In the genomic region with DNA sequence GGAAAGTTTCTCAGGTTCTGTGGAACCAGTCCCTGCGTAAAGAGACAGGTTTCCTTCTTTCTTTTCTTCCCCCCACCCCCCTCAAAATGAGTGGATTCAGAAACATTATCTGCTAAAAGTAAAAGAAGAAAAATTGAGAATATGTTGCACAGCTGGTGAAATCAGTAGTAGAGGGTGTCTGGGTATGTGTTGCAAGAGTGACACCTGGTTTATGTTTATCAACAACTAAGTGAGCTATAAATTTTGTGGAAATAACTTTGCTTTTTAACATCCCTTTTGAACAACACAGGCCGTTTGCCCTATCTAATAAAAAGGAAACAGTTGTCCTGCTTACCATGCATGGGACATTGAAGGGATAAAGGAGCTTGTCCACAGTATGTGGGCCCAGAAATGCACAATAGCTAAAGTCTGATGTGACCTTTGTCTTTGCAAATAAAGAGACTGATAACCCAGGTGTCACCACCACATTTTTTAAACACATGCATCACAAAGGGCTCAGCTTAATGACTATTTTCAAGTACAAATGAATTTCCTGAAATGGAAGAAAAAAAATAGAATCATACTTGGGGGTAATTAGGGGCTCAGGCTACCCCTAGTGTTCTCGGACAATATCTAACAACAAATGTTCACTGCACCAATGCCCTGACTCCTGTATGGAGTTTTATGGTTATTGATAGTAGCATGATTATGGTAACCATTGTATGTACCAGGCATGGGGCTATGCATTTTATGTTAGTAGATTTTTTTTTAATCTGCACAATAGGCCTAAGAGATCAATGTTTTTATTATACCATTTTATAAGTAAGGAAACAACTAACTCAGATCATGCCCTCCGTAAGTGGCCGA, we compare ENCODE assay signal across 1 cellular context.
A peak's percentile ranks its signal among the peaks of the same experiment; 100 is the strongest.
TF ChIP-seq lines count a peak whose summit lies in the region.

No MANE protein-coding gene starts in this region.

TF ChIP-seq in HepG2, 621 proteins besides CTCF, POLR2A, EP300 and RAD21 (continued from another document and continues in another):
- peak; percentile 93 for TF ChIP-seq FOXA3 (CRISPR knock-in tag; IDR thresholded peaks at IDR 0.05)
- no peak for TF ChIP-seq NFKB2 (CRISPR knock-in tag; IDR thresholded peaks at IDR 0.05; ENCODE audit: borderline replicate concordance)
- TF ChIP-seq MED1 (CRISPR knock-in tag; IDR thresholded peaks at IDR 0.05), result peak; percentile 94
- TF ChIP-seq, protein P1, sequence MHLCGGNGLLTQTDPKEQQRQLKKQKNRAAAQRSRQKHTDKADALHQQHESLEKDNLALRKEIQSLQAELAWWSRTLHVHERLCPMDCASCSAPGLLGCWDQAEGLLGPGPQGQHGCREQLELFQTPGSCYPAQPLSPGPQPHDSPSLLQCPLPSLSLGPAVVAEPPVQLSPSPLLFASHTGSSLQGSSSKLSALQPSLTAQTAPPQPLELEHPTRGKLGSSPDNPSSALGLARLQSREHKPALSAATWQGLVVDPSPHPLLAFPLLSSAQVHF (CRISPR knock-in tag; IDR thresholded peaks at IDR 0.05), result no peak
- TF ChIP-seq ZNF614 (CRISPR knock-in tag; IDR thresholded peaks at IDR 0.05; ENCODE audit: borderline replicate concordance), result peak; percentile 95
- TF ChIP-seq ZNF740 (CRISPR knock-in tag; IDR thresholded peaks at IDR 0.05), result 0 out of 2 replicates have a peak, but pooled peaks have one; percentile 21
- no peak for TF ChIP-seq MYC (CRISPR knock-in tag; IDR thresholded peaks at IDR 0.05; ENCODE audit: borderline replicate concordance)
- TF ChIP-seq ETV6 (CRISPR knock-in tag; conservative IDR thresholded peaks at IDR 0.05), result no peak
- TF ChIP-seq MIXL1 (CRISPR knock-in tag; IDR thresholded peaks at IDR 0.05), result peak; percentile 95
- no peak for TF ChIP-seq CSRNP2 (CRISPR knock-in tag; conservative IDR thresholded peaks at IDR 0.05; ENCODE audit: low read depth)
- TF ChIP-seq DPF2 (CRISPR knock-in tag; IDR thresholded peaks at IDR 0.05; ENCODE audit: borderline replicate concordance, low read depth), result peak; percentile 88
- TF ChIP-seq ZNF720 (CRISPR knock-in tag; IDR thresholded peaks at IDR 0.05), result no peak
- TF ChIP-seq HOXA9 (CRISPR knock-in tag; IDR thresholded peaks at IDR 0.05; ENCODE audit: borderline replicate concordance), result no peak
- no peak for TF ChIP-seq MTA3 (CRISPR knock-in tag; IDR thresholded peaks at IDR 0.05)
- no peak for TF ChIP-seq ZSCAN31 (CRISPR knock-in tag; IDR thresholded peaks at IDR 0.05; ENCODE audit: low read depth)
- TF ChIP-seq SCMH1 (CRISPR knock-in tag; IDR thresholded peaks at IDR 0.05; ENCODE audit: borderline replicate concordance), result no peak
- TF ChIP-seq HNRNPUL1 (IDR thresholded peaks at IDR 0.05; ENCODE audit: low read depth, low read length), result no peak
- no peak for TF ChIP-seq ZEB1 (IDR thresholded peaks at IDR 0.05; ENCODE audit: insufficient replicate concordance, low read depth)
- TF ChIP-seq ZNF446 (CRISPR knock-in tag; IDR thresholded peaks at IDR 0.05), result no peak
- no peak for TF ChIP-seq CENPT (CRISPR knock-in tag; IDR thresholded peaks at IDR 0.05; ENCODE audit: low read depth)
- peak; percentile 49; the same call in 1 of the 2 replicates for TF ChIP-seq MEIS1 (CRISPR knock-in tag; IDR thresholded peaks at IDR 0.05; ENCODE audit: borderline replicate concordance)
- TF ChIP-seq HNRNPLL (IDR thresholded peaks at IDR 0.05; ENCODE audit: low read depth, low read length, poor library complexity, severe bottlenecking), result no peak
- TF ChIP-seq, protein P2, sequence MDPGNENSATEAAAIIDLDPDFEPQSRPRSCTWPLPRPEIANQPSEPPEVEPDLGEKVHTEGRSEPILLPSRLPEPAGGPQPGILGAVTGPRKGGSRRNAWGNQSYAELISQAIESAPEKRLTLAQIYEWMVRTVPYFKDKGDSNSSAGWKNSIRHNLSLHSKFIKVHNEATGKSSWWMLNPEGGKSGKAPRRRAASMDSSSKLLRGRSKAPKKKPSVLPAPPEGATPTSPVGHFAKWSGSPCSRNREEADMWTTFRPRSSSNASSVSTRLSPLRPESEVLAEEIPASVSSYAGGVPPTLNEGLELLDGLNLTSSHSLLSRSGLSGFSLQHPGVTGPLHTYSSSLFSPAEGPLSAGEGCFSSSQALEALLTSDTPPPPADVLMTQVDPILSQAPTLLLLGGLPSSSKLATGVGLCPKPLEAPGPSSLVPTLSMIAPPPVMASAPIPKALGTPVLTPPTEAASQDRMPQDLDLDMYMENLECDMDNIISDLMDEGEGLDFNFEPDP (CRISPR knock-in tag; conservative IDR thresholded peaks at IDR 0.05), result no peak
- TF ChIP-seq CBX2 (IDR thresholded peaks at IDR 0.05; ENCODE audit: low read depth, low read length), result no peak
- TF ChIP-seq CBX2 (CRISPR knock-in tag; IDR thresholded peaks at IDR 0.05; ENCODE audit: low read depth), result no peak
- TF ChIP-seq, protein P3, sequence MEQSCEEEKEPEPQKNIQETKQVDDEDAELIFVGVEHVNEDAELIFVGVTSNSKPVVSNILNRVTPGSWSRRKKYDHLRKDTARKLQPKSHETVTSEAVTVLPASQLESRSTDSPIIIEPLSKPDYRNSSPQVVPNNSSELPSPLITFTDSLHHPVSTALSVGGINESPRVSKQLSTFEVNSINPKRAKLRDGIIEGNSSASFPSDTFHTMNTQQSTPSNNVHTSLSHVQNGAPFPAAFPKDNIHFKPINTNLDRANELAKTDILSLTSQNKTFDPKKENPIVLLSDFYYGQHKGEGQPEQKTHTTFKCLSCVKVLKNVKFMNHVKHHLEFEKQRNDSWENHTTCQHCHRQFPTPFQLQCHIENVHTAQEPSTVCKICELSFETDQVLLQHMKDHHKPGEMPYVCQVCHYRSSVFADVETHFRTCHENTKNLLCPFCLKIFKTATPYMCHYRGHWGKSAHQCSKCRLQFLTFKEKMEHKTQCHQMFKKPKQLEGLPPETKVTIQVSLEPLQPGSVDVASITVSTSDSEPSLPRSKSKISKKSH (CRISPR knock-in tag; IDR thresholded peaks at IDR 0.05; ENCODE audit: borderline replicate concordance), result no peak
- no peak; the same call in 1 of the 2 replicates for TF ChIP-seq ZNF556 (CRISPR knock-in tag; IDR thresholded peaks at IDR 0.05; ENCODE audit: borderline replicate concordance)
- TF ChIP-seq PPARG (CRISPR knock-in tag; conservative IDR thresholded peaks at IDR 0.05), result peak; percentile 89
- peak; percentile 31; the same call in 1 of the 2 replicates for TF ChIP-seq MAFF (IDR thresholded peaks at IDR 0.05; ENCODE audit: low read depth, low read length)
- no peak for TF ChIP-seq ZNF234 (CRISPR knock-in tag; conservative IDR thresholded peaks at IDR 0.05)
- no peak for TF ChIP-seq ZSCAN9 (CRISPR knock-in tag; IDR thresholded peaks at IDR 0.05; ENCODE audit: borderline replicate concordance)
- TF ChIP-seq BRD4 (CRISPR knock-in tag; IDR thresholded peaks at IDR 0.05), result no peak; the same call in 1 of the 2 replicates
- no peak for TF ChIP-seq POLR2AphosphoS5 (IDR thresholded peaks at IDR 0.05; ENCODE audit: low read depth, low read length)
- no peak for TF ChIP-seq ZNF75D (CRISPR knock-in tag; IDR thresholded peaks at IDR 0.05; ENCODE audit: borderline replicate concordance)
- no peak for TF ChIP-seq AHR (CRISPR knock-in tag; IDR thresholded peaks at IDR 0.05)
- no peak for TF ChIP-seq PHB2 (IDR thresholded peaks at IDR 0.05; ENCODE audit: partially characterized antibody)
- TF ChIP-seq NFE2L1 (CRISPR knock-in tag; IDR thresholded peaks at IDR 0.05; ENCODE audit: borderline replicate concordance), result no peak
- peak; percentile 97 for TF ChIP-seq NR2F2 (IDR thresholded peaks at IDR 0.05; ENCODE audit: borderline replicate concordance, low read depth)
- TF ChIP-seq, protein P4, sequence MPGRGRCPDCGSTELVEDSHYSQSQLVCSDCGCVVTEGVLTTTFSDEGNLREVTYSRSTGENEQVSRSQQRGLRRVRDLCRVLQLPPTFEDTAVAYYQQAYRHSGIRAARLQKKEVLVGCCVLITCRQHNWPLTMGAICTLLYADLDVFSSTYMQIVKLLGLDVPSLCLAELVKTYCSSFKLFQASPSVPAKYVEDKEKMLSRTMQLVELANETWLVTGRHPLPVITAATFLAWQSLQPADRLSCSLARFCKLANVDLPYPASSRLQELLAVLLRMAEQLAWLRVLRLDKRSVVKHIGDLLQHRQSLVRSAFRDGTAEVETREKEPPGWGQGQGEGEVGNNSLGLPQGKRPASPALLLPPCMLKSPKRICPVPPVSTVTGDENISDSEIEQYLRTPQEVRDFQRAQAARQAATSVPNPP (CRISPR knock-in tag; IDR thresholded peaks at IDR 0.05), result 0 out of 2 replicates have a peak, but pooled peaks have one; percentile 34
- peak; percentile 97 for TF ChIP-seq ZKSCAN8 (CRISPR knock-in tag; IDR thresholded peaks at IDR 0.05; ENCODE audit: borderline replicate concordance)
- TF ChIP-seq ZSCAN25 (CRISPR knock-in tag; IDR thresholded peaks at IDR 0.05), result no peak
- no peak for TF ChIP-seq ZNF780A (CRISPR knock-in tag; IDR thresholded peaks at IDR 0.05)
- no peak for TF ChIP-seq ZNF557 (CRISPR knock-in tag; IDR thresholded peaks at IDR 0.05)
- peak; percentile 35; the same call in 1 of the 2 replicates for TF ChIP-seq YEATS2 (CRISPR knock-in tag; IDR thresholded peaks at IDR 0.05; ENCODE audit: borderline replicate concordance)
- TF ChIP-seq GATAD1 (CRISPR knock-in tag; IDR thresholded peaks at IDR 0.05), result peak; percentile 34; the same call in 1 of the 2 replicates
- TF ChIP-seq ZSCAN12 (CRISPR knock-in tag; IDR thresholded peaks at IDR 0.05), result no peak
- no peak for TF ChIP-seq U2AF1 (optimal IDR thresholded peaks at IDR 0.05; ENCODE audit: low read depth, low read length)
- no peak for TF ChIP-seq THAP8 (CRISPR knock-in tag; IDR thresholded peaks at IDR 0.05; ENCODE audit: borderline replicate concordance)
- TF ChIP-seq, protein P5, sequence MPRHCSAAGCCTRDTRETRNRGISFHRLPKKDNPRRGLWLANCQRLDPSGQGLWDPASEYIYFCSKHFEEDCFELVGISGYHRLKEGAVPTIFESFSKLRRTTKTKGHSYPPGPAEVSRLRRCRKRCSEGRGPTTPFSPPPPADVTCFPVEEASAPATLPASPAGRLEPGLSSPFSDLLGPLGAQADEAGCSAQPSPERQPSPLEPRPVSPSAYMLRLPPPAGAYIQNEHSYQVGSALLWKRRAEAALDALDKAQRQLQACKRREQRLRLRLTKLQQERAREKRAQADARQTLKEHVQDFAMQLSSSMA (CRISPR knock-in tag; IDR thresholded peaks at IDR 0.05), result no peak
- no peak for TF ChIP-seq ZNF7 (CRISPR knock-in tag; IDR thresholded peaks at IDR 0.05)
- TF ChIP-seq, protein P6, sequence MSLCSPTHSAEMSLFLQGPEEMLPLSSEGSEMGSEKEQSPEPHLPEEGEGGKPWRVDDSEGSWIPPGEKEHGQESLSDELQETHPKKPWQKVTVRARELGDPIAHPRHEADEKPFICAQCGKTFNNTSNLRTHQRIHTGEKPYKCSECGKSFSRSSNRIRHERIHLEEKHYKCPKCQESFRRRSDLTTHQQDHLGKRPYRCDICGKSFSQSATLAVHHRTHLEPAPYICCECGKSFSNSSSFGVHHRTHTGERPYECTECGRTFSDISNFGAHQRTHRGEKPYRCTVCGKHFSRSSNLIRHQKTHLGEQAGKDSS (CRISPR knock-in tag; IDR thresholded peaks at IDR 0.05; ENCODE audit: borderline replicate concordance, low read depth), result 0 out of 2 replicates have a peak, but pooled peaks have one; percentile 13
- TF ChIP-seq ZFY (CRISPR knock-in tag; IDR thresholded peaks at IDR 0.05), result no peak
- TF ChIP-seq TBX2 (CRISPR knock-in tag; IDR thresholded peaks at IDR 0.05; ENCODE audit: borderline replicate concordance), result peak; percentile 98
- no peak for TF ChIP-seq ATRX (CRISPR knock-in tag; IDR thresholded peaks at IDR 0.05; ENCODE audit: borderline replicate concordance)
- no peak for TF ChIP-seq DR1 (CRISPR knock-in tag; IDR thresholded peaks at IDR 0.05)
- TF ChIP-seq, protein P7, sequence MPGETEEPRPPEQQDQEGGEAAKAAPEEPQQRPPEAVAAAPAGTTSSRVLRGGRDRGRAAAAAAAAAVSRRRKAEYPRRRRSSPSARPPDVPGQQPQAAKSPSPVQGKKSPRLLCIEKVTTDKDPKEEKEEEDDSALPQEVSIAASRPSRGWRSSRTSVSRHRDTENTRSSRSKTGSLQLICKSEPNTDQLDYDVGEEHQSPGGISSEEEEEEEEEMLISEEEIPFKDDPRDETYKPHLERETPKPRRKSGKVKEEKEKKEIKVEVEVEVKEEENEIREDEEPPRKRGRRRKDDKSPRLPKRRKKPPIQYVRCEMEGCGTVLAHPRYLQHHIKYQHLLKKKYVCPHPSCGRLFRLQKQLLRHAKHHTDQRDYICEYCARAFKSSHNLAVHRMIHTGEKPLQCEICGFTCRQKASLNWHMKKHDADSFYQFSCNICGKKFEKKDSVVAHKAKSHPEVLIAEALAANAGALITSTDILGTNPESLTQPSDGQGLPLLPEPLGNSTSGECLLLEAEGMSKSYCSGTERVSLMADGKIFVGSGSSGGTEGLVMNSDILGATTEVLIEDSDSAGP (CRISPR knock-in tag; IDR thresholded peaks at IDR 0.05; ENCODE audit: borderline replicate concordance), result no peak
- peak; percentile 41; the same call in 1 of the 2 replicates for TF ChIP-seq ARID2 (CRISPR knock-in tag; IDR thresholded peaks at IDR 0.05; ENCODE audit: borderline replicate concordance)
- peak; percentile 95 for TF ChIP-seq PITX1 (CRISPR knock-in tag; IDR thresholded peaks at IDR 0.05)
- peak; percentile 76; the same call in 1 of the 2 replicates for TF ChIP-seq POGZ (CRISPR knock-in tag; IDR thresholded peaks at IDR 0.05)
- no peak for TF ChIP-seq ZFP41 (CRISPR knock-in tag; IDR thresholded peaks at IDR 0.05; ENCODE audit: borderline replicate concordance)
- TF ChIP-seq SPEN (CRISPR knock-in tag; IDR thresholded peaks at IDR 0.05; ENCODE audit: low read depth), result no peak
- no peak for TF ChIP-seq ZNF572 (CRISPR knock-in tag; IDR thresholded peaks at IDR 0.05)
- TF ChIP-seq NKX3-1 (CRISPR knock-in tag; IDR thresholded peaks at IDR 0.05), result 0 out of 2 replicates have a peak, but pooled peaks have one; percentile 20
- 0 out of 2 replicates have a peak, but pooled peaks have one; percentile 57 for TF ChIP-seq HOXA5 (CRISPR knock-in tag; IDR thresholded peaks at IDR 0.05)
- no peak for TF ChIP-seq KLF11 (CRISPR knock-in tag; IDR thresholded peaks at IDR 0.05)
